9 cellular contexts compared by ENCODE assay signal in the genomic region with DNA sequence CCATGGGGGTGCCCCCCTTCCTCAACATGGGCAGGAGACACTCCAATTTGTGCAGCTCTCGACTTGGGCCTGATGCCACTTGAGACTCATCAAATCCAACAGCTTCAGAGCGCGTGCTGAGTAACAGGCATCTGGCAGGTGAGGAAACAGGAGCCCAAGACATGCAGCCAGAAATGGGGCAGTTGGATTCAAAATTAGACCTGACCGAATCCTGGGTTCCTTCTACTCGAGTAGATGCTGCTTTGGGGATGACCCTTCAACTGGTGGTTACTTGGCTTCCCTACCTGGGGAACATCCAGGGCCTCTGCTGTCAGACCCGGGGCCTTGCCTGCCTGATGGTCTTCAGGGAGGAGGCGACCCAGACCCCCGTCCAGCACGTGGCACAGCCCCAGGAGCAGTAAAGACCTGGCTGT. TPM values are rescaled to one million over a fixed set of nuclear protein-coding genes. Genes with fewer than 3 reads are reported as not detected.
DNase-seq lines count a peak whose midpoint lies in the region; ATAC-seq and TF ChIP-seq lines count a peak whose summit lies in the region.
"Had no signal": no experiment of that assay in that cellular context is flagged by ENCODE, and none has a peak within 500 bp of the region (broad histone marks: within the 10 kb centered on the region; RNA-seq: fewer than 3 reads in every experiment).

No MANE protein-coding gene starts in this region.

- TF ChIP-seq CTCF in H9 (conservative IDR thresholded peaks at IDR 0.05): no peak
- no peak for TF ChIP-seq CTCF in mesothelial cell of epicardium (IDR thresholded peaks at IDR 0.05; ENCODE audit: unreplicated experiment)

- H2AFZ ChIP-seq in H9 (ENCODE audit: low read length): no peak overlapping the region

- H2BK12ac ChIP-seq in H9 (ENCODE audit: insufficient read length, low read depth, low read length): no peak overlapping the region

- no peak overlapping the region for H3K18ac ChIP-seq in H9 (ENCODE audit: insufficient read length, low read depth, low read length)

- H3K4me1 ChIP-seq in H9 (ENCODE audit: insufficient read depth, low read length): no peaks in the 10 kb centered on the region

- H2BK120ac ChIP-seq in H9 (ENCODE audit: low read depth, low read length, poor library complexity, severe bottlenecking): no peak overlapping the region

- H3K9me3 Mint-ChIP-seq in H9 (no peaks in the 10 kb centered on the region), mesothelial cell of epicardium (no peaks in the 10 kb centered on the region)

- H3K79me2 ChIP-seq in H9 (ENCODE audit: insufficient read depth, low read length): no peaks in the 10 kb centered on the region

- H4K91ac ChIP-seq in H9 (ENCODE audit: insufficient read length, low read depth, low read length): no peak overlapping the region

- no peak overlapping the region for H4K5ac ChIP-seq in H9 (ENCODE audit: insufficient read length, low read depth, low read length)

- H3K27ac ChIP-seq in H9 (ENCODE audit: insufficient read length, low read depth, low read length): no peak overlapping the region
- H3K27ac ChIP-seq: gastrocnemius medialis had no signal

- H3K27ac Mint-ChIP-seq in H9 (no peak overlapping the region), mesothelial cell of epicardium (peak overlapping the region; percentile 25)

- H3K4ac ChIP-seq in H9 (ENCODE audit: low read depth, low read length): no peak overlapping the region

- peak overlapping the region; percentile 8 for H3K4me2 ChIP-seq in H9 (ENCODE audit: insufficient read depth, insufficient read length, low read length)

- H4K8ac ChIP-seq in H9 (replicated peaks; ENCODE audit: insufficient read length, low read depth, low read length): no peak overlapping the region

- H3K4me3 Mint-ChIP-seq in H9 (peak overlapping the region; percentile 15 to 56; a peak in 2 of 5 replicates), mesothelial cell of epicardium (peak overlapping the region; percentile 34)

- peaks cover 21 to 25% of the 10 kb centered on the region in 2 experiments for H3K4me1 Mint-ChIP-seq in H9
- H3K4me1 Mint-ChIP-seq in mesothelial cell of epicardium: peaks cover 27% of the 10 kb centered on the region

- no peak overlapping the region for H2BK20ac ChIP-seq in H9 (ENCODE audit: low read depth, low read length, poor library complexity, severe bottlenecking)

- DNase-seq in H9: no peak
- DNase-seq in NCI-H345 treated with DMSO at 0.1 percent for 48 hours (lab: John Stamatoyannopoulos, UW; ENCODE audit: unreplicated experiment): peak; percentile 56
- DNase-seq in mesothelial cell of epicardium (ENCODE audit: low spot score in 2 of 2, unreplicated experiment in 2 of 2): no peak
- DNase-seq in stimulated activated naive CD8-positive, alpha-beta T cell treated with anti-CD3 and anti-CD28 coated beads, Interleukin-15, Interleukin-2, amounts not matched to agents 100 U/mL and 50 U/mL, for 24 hours: no peak
- no peak for DNase-seq in NCI-H128 (lab: John Stamatoyannopoulos, UW; ENCODE audit: unreplicated experiment)
- DNase-seq: gastrocnemius medialis; occipital lobe; stimulated activated CD8-positive, alpha-beta memory T cell treated with anti-CD3 and anti-CD28 coated beads, Interleukin-4, amount 100 ng/mL, for 48 hours had no signal

- H3K23me2 ChIP-seq in H9 (ENCODE audit: insufficient read length, low read depth, low read length, poor library complexity, severe bottlenecking): peaks cover 15% of the 10 kb centered on the region

- no peak overlapping the region for H2BK5ac ChIP-seq in H9 (ENCODE audit: insufficient read length, low read length)

- H3K14ac ChIP-seq in H9 (ENCODE audit: insufficient read depth, low read length): no peak overlapping the region

- ATAC-seq in HG02938 (IDR thresholded peaks at IDR 0.05; ENCODE audit: unreplicated experiment): no peak
- ATAC-seq in stimulated activated naive CD8-positive, alpha-beta T cell treated with anti-CD3 and anti-CD28 coated beads, Interleukin-15, Interleukin-2, amounts not matched to agents 100 U/mL and 50 U/mL, for 24 hours: no peak
- ATAC-seq: gastrocnemius medialis had no signal

- no peaks in the 10 kb centered on the region for H4K20me1 ChIP-seq in H9 (ENCODE audit: control insufficient read depth, insufficient read depth, insufficient read length)

- H3K23ac ChIP-seq in H9 (ENCODE audit: insufficient read length, low read depth, low read length): no peak overlapping the region

- no peak overlapping the region for H3K56ac ChIP-seq in H9 (ENCODE audit: insufficient read length, low read depth, low read length)

- no CpG with 5 or more reads among the region's 9 CpGs for WGBS in H9 (ENCODE audit: extremely low coverage, insufficient read length, low lambda C conversion rate)

- H3T11ph ChIP-seq in H9 (ENCODE audit: low read length): no peak overlapping the region

- H3K79me1 ChIP-seq in H9 (ENCODE audit: insufficient read depth, low read depth, low read length, poor library complexity, severe bottlenecking): no peaks in the 10 kb centered on the region

- H3K36me3 Mint-ChIP-seq in H9 (ENCODE audit: insufficient read depth in 1 of 3, low read depth in 3 of 3) (no peaks in the 10 kb centered on the region), mesothelial cell of epicardium (no peaks in the 10 kb centered on the region)

- H2AK5ac ChIP-seq in H9 (ENCODE audit: insufficient read length, low read length): no peak overlapping the region

- H3K9ac ChIP-seq in H9 (ENCODE audit: extremely low read depth, insufficient read length, low read length): no peak overlapping the region

- no peaks in the 10 kb centered on the region for H3K9me3 ChIP-seq in H9 (ENCODE audit: control insufficient read depth, low read depth, low read length)
- H3K9me3 ChIP-seq: gastrocnemius medialis had no signal

- H3K27me3 Mint-ChIP-seq in H9 (ENCODE audit: low read depth) (peaks cover 35% of the 10 kb centered on the region), mesothelial cell of epicardium (ENCODE audit: low read depth) (no peaks in the 10 kb centered on the region)

- H2BK15ac ChIP-seq in H9 (ENCODE audit: low read depth, low read length): no peak overlapping the region

- H3K27me3 ChIP-seq in H9 (ENCODE audit: insufficient read depth, low read length): peaks cover 18% of the 10 kb centered on the region; the same call in 1 of the 2 replicates

RNA-seq across cellular contexts. Expression of a gene that starts 0.5 kb away (rescaled TPM):
- total RNA-seq in H9 (2021) (1.3 TPM in 2 replicates), mesothelial cell of epicardium (17.4 to 17.9 TPM (median 17.5 TPM) in 3 replicates)
- total RNA-seq: gastrocnemius medialis had no signal

RNA-seq across cellular contexts. Expression of a gene that starts 4.3 kb away (rescaled TPM):
- total RNA-seq in H9 (2021) (19.0 and 19.8 TPM in 2 replicates), mesothelial cell of epicardium (24.2 to 25.0 TPM (median 24.7 TPM) in 3 replicates)

RNA-seq across cellular contexts. Expression of a gene that starts 10.7 kb away (rescaled TPM):
- total RNA-seq in H9 (2021) (40.7 and 45.4 TPM in 2 replicates), mesothelial cell of epicardium (14.5 to 16.0 TPM (median 14.7 TPM) in 3 replicates)

RNA-seq across cellular contexts. Expression of a gene that starts 41.4 kb away (rescaled TPM):
- total RNA-seq in H9 (2021) (61.6 and 62.2 TPM in 2 replicates), mesothelial cell of epicardium (15.2 to 17.4 TPM (median 16.7 TPM) in 3 replicates)

RNA-seq across cellular contexts. Expression of a gene that starts 43.1 kb away (rescaled TPM):
- 176 and 184 TPM in 2 replicates for total RNA-seq in H9 (2021)
- total RNA-seq in mesothelial cell of epicardium: 143 to 151 TPM (median 149 TPM) in 3 replicates
